14 cellular contexts compared by ENCODE assay signal in the genomic region with DNA sequence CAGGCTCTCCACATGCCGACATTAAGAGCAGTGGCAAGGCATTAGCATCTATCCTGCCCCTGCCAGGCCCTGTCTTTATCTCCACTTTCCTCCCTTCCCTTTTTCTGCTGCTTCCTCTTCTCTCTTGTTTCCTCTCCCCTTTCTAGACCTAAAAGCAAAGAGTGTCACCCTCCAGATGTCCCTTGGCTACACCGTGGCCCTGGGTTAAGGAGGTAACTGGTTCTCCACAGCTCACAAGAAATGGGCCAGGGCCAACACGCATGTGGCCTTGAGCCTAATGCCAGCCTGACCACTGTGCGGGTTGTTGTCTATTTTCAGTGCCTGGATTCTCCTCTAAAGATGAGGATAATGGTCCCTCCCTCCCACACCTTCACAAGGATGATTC.
"Had no signal": no experiment of that assay in that cellular context is flagged by ENCODE, and none has a peak within 500 bp of the region (broad histone marks: within the 10 kb centered on the region; RNA-seq: fewer than 3 reads in every experiment).

No MANE protein-coding gene starts in this region.

- H3K27ac ChIP-seq: adrenal gland, cardiac muscle cell, gastroesophageal sphincter, neural progenitor cell, sigmoid colon, spleen, tibial artery had no signal

- DNase-seq: activated CD4-positive, CD25-positive, alpha-beta regulatory T cell treated with anti-CD3 and anti-CD28 coated beads, Interleukin-2, amount 50 U/mL, for 72 hours; activated effector memory CD4-positive, alpha-beta T cell treated with anti-CD3 and anti-CD28 coated beads, Interleukin-2, amount 50 U/mL, for 16 hours; activated T-cell treated with anti-CD3 and anti-CD28 coated beads, Interleukin-2, amount 50 U/mL, for 24 hours; adrenal gland; dorsolateral prefrontal cortex; erythroblast; left cardiac atrium; sigmoid colon; spleen; tibial artery had no signal

- H3K9me3 ChIP-seq: adrenal gland, gastroesophageal sphincter, sigmoid colon, spleen, tibial artery had no signal

- H3K36me3 ChIP-seq: adrenal gland, cardiac muscle cell, gastroesophageal sphincter, neural progenitor cell, sigmoid colon, spleen, tibial artery had no signal

- H3K9me3 Mint-ChIP-seq: activated naive CD4-positive, alpha-beta T cell treated with anti-CD3 and anti-CD28 coated beads, Interleukin-2, amount 50 U/mL, for 24 hours; activated T-cell treated with anti-CD3 and anti-CD28 coated beads, Interleukin-2, amount 50 U/mL, for 24 hours had no signal

- H3K4me2 ChIP-seq: neural progenitor cell had no signal

- H3K4me1 Mint-ChIP-seq: activated naive CD4-positive, alpha-beta T cell treated with anti-CD3 and anti-CD28 coated beads, Interleukin-2, amount 50 U/mL, for 24 hours had no signal

- H3K4me1 ChIP-seq: gastroesophageal sphincter, neural progenitor cell, tibial artery had no signal

- H3K27me3 ChIP-seq: adrenal gland, cardiac muscle cell, dorsolateral prefrontal cortex, gastroesophageal sphincter, neural progenitor cell, sigmoid colon, spleen, tibial artery had no signal

- H3K4me3 ChIP-seq: adrenal gland, cardiac muscle cell, dorsolateral prefrontal cortex, gastroesophageal sphincter, neural progenitor cell, sigmoid colon, spleen, tibial artery had no signal

- H3K27ac Mint-ChIP-seq: activated naive CD4-positive, alpha-beta T cell treated with anti-CD3 and anti-CD28 coated beads, Interleukin-2, amount 50 U/mL, for 24 hours; activated T-cell treated with anti-CD3 and anti-CD28 coated beads, Interleukin-2, amount 50 U/mL, for 24 hours; neural progenitor cell had no signal

- H3K36me3 Mint-ChIP-seq: activated naive CD4-positive, alpha-beta T cell treated with anti-CD3 and anti-CD28 coated beads, Interleukin-2, amount 50 U/mL, for 24 hours; neural progenitor cell had no signal

- H3K4me3 Mint-ChIP-seq: activated naive CD4-positive, alpha-beta T cell treated with anti-CD3 and anti-CD28 coated beads, Interleukin-2, amount 50 U/mL, for 24 hours; activated T-cell treated with anti-CD3 and anti-CD28 coated beads, Interleukin-2, amount 50 U/mL, for 24 hours; neural progenitor cell had no signal

- H3K9ac ChIP-seq: neural progenitor cell had no signal

- H2AFZ ChIP-seq: neural progenitor cell had no signal

- ATAC-seq: gastroesophageal sphincter had no signal
